9 cellular contexts compared by ENCODE assay signal in genomic region chr17:1724869-1725641, GRCh38. TPM values are rescaled to one million over a fixed set of nuclear protein-coding genes. Genes with fewer than 3 reads are reported as not detected.
A peak's percentile ranks its signal among the peaks of the same experiment; 100 is the strongest.
DNase-seq lines count a peak whose midpoint lies in the region; ATAC-seq lines count a peak whose summit lies in the region.
"Had no signal": no experiment of that assay in that cellular context is flagged by ENCODE, and none has a peak within 500 bp of the region (broad histone marks: within the 10 kb centered on the region; RNA-seq: fewer than 3 reads in every experiment).

No MANE protein-coding gene starts in this region.

- H3K27ac Mint-ChIP-seq in activated T-helper 1 cell treated with anti-CD3 and anti-CD28 coated beads, Interleukin-12 subunit alpha, Interleukin-12 subunit beta, Interleukin-2, Interleukin-4 antibody, amounts not matched to agents 30 ng/mL and 10 ng/mL and 1 ng/mL, durations not matched to agents 14 hours and 24 hours and 36 hours = peak overlapping the region; percentile 23

- peak overlapping the region; percentile 69 for H3K4me3 Mint-ChIP-seq in activated T-cell treated with anti-CD3 and anti-CD28 coated beads, Interleukin-2, amount 50 U/mL, for 4 hours
- H3K4me3 Mint-ChIP-seq in activated T-helper 1 cell treated with anti-CD3 and anti-CD28 coated beads, Interleukin-12 subunit alpha, Interleukin-12 subunit beta, Interleukin-2, Interleukin-4 antibody, amounts not matched to agents 30 ng/mL and 10 ng/mL and 1 ng/mL, durations not matched to agents 14 hours and 24 hours and 36 hours = peak overlapping the region; percentile 83

- intact Hi-C loops in activated T-helper 1 cell treated with anti-CD3 and anti-CD28 coated beads, Interleukin-12 subunit alpha, Interleukin-12 subunit beta, Interleukin-2, Interleukin-4 antibody, amounts not matched to agents 30 ng/mL and 10 ng/mL and 1 ng/mL, durations not matched to agents 14 hours and 24 hours and 36 hours (cut with micrococcal nuclease) = loop anchor here (1.0 to 5.0 kb wide), 3 partner anchors 9 to 40 kb away; partner anchors contain the start of genes PRPF8 and SERPINF1
- intact Hi-C loops in left ventricle myocardium superior (cut with micrococcal nuclease) (no loop called here), sciatic nerve (cut with DNase I) (loop anchor here (10.0 kb wide), 2 partner anchors 60 to 150 kb away; no protein-coding TSS in a partner anchor)

- no peaks in the 10 kb centered on the region for H3K9me3 Mint-ChIP-seq in activated T-cell treated with anti-CD3 and anti-CD28 coated beads, Interleukin-2, amount 50 U/mL, for 4 hours
- no peaks in the 10 kb centered on the region for H3K9me3 Mint-ChIP-seq in activated T-helper 1 cell treated with anti-CD3 and anti-CD28 coated beads, Interleukin-12 subunit alpha, Interleukin-12 subunit beta, Interleukin-2, Interleukin-4 antibody, amounts not matched to agents 30 ng/mL and 10 ng/mL and 1 ng/mL, durations not matched to agents 14 hours and 24 hours and 36 hours

- no peak for DNase-seq in activated T-cell treated with anti-CD3 and anti-CD28 coated beads, Interleukin-2, amount 50 U/mL, for 4 hours
- DNase-seq in activated T-cell treated with anti-CD3 and anti-CD28 coated beads, Interleukin-2, amount 50 U/mL, for 1 hour = no peak
- no peak for DNase-seq in activated T-helper 1 cell treated with anti-CD3 and anti-CD28 coated beads, Interleukin-12 subunit alpha, Interleukin-12 subunit beta, Interleukin-2, Interleukin-4 antibody, amounts not matched to agents 30 ng/mL and 10 ng/mL and 1 ng/mL, durations not matched to agents 14 hours and 24 hours and 36 hours (ENCODE audit: low spot score)
- DNase-seq in left ventricle myocardium superior (peak; percentile 56), sciatic nerve (ENCODE audit: low spot score) (no peak), NCI-H82 treated with DMSO at 0.1 percent for 48 hours (lab: John Stamatoyannopoulos, UW; ENCODE audit: unreplicated experiment) (no peak), OCI-M2 (lab: John Stamatoyannopoulos, UW; ENCODE audit: unreplicated experiment) (no peak)

- peak; percentile 64 to 73 for ATAC-seq in activated T-cell treated with anti-CD3 and anti-CD28 coated beads, Interleukin-2, amount 50 U/mL, for 4 hours
- ATAC-seq in HG03439 (IDR thresholded peaks at IDR 0.05; ENCODE audit: unreplicated experiment) (peak; percentile 34), left ventricle myocardium superior (peak; percentile 55), sciatic nerve (peak; percentile 1)

- H3K4me1 Mint-ChIP-seq in activated T-cell treated with anti-CD3 and anti-CD28 coated beads, Interleukin-2, amount 50 U/mL, for 4 hours (ENCODE audit: low read depth) = peaks cover 46% of the 10 kb centered on the region
- H3K4me1 Mint-ChIP-seq in activated T-helper 1 cell treated with anti-CD3 and anti-CD28 coated beads, Interleukin-12 subunit alpha, Interleukin-12 subunit beta, Interleukin-2, Interleukin-4 antibody, amounts not matched to agents 30 ng/mL and 10 ng/mL and 1 ng/mL, durations not matched to agents 14 hours and 24 hours and 36 hours (ENCODE audit: low read depth) = peaks cover 32% of the 10 kb centered on the region

- no peaks in the 10 kb centered on the region for H3K27me3 Mint-ChIP-seq in activated T-cell treated with anti-CD3 and anti-CD28 coated beads, Interleukin-2, amount 50 U/mL, for 4 hours (ENCODE audit: low read depth)
- H3K27me3 Mint-ChIP-seq in activated T-helper 1 cell treated with anti-CD3 and anti-CD28 coated beads, Interleukin-12 subunit alpha, Interleukin-12 subunit beta, Interleukin-2, Interleukin-4 antibody, amounts not matched to agents 30 ng/mL and 10 ng/mL and 1 ng/mL, durations not matched to agents 14 hours and 24 hours and 36 hours (ENCODE audit: insufficient read depth) = no peaks in the 10 kb centered on the region

- H3K36me3 Mint-ChIP-seq in activated T-cell treated with anti-CD3 and anti-CD28 coated beads, Interleukin-2, amount 50 U/mL, for 4 hours (ENCODE audit: insufficient read depth) = peaks cover 12% of the 10 kb centered on the region
- peaks cover 13% of the 10 kb centered on the region for H3K36me3 Mint-ChIP-seq in activated T-helper 1 cell treated with anti-CD3 and anti-CD28 coated beads, Interleukin-12 subunit alpha, Interleukin-12 subunit beta, Interleukin-2, Interleukin-4 antibody, amounts not matched to agents 30 ng/mL and 10 ng/mL and 1 ng/mL, durations not matched to agents 14 hours and 24 hours and 36 hours (ENCODE audit: low read depth)

RNA-seq across cellular contexts. Expression of gene WDR81, which starts 0.6 kb away (rescaled TPM):
- 10 to 100 TPM; 21.1 to 24.0 (median 21.5) TPM for total RNA-seq in activated T-cell treated with anti-CD3 and anti-CD28 coated beads, Interleukin-2, amount 50 U/mL, for 4 hours
- 21.6 and 21.9 TPM in 2 replicates for total RNA-seq in activated T-helper 1 cell treated with anti-CD3 and anti-CD28 coated beads, Interleukin-12 subunit alpha, Interleukin-12 subunit beta, Interleukin-2, Interleukin-4 antibody, amounts not matched to agents 30 ng/mL and 10 ng/mL and 1 ng/mL, durations not matched to agents 14 hours and 24 hours and 36 hours
- total RNA-seq in left ventricle myocardium superior (7.6 TPM), sciatic nerve (26.1 TPM)

RNA-seq across cellular contexts. Expression of gene TLCD2, which starts 14.9 kb away (rescaled TPM):
- total RNA-seq in activated T-cell treated with anti-CD3 and anti-CD28 coated beads, Interleukin-2, amount 50 U/mL, for 4 hours = under 1 TPM; 0.08 to 0.19 (median 0.13) TPM
- 0.12 and 0.13 TPM in 2 replicates for total RNA-seq in activated T-helper 1 cell treated with anti-CD3 and anti-CD28 coated beads, Interleukin-12 subunit alpha, Interleukin-12 subunit beta, Interleukin-2, Interleukin-4 antibody, amounts not matched to agents 30 ng/mL and 10 ng/mL and 1 ng/mL, durations not matched to agents 14 hours and 24 hours and 36 hours
- total RNA-seq in left ventricle myocardium superior (1.7 TPM), sciatic nerve (13.6 TPM)

RNA-seq across cellular contexts. Expression of gene SERPINF2, which starts 17.6 kb away (rescaled TPM):
- under 1 TPM; 0.45 to 0.60 (median 0.56) TPM for total RNA-seq in activated T-cell treated with anti-CD3 and anti-CD28 coated beads, Interleukin-2, amount 50 U/mL, for 4 hours
- 0.12 and 0.41 TPM in 2 replicates for total RNA-seq in activated T-helper 1 cell treated with anti-CD3 and anti-CD28 coated beads, Interleukin-12 subunit alpha, Interleukin-12 subunit beta, Interleukin-2, Interleukin-4 antibody, amounts not matched to agents 30 ng/mL and 10 ng/mL and 1 ng/mL, durations not matched to agents 14 hours and 24 hours and 36 hours
- total RNA-seq in left ventricle myocardium superior (1.4 TPM), sciatic nerve (3.2 TPM)

RNA-seq across cellular contexts. Expression of gene SERPINF1, which starts 36.8 kb away (rescaled TPM):
- total RNA-seq in activated T-cell treated with anti-CD3 and anti-CD28 coated beads, Interleukin-2, amount 50 U/mL, for 4 hours = 1 to 10 TPM; 1.1 to 1.3 (median 1.3) TPM
- not detected in 2 replicates for total RNA-seq in activated T-helper 1 cell treated with anti-CD3 and anti-CD28 coated beads, Interleukin-12 subunit alpha, Interleukin-12 subunit beta, Interleukin-2, Interleukin-4 antibody, amounts not matched to agents 30 ng/mL and 10 ng/mL and 1 ng/mL, durations not matched to agents 14 hours and 24 hours and 36 hours
- 146 TPM for total RNA-seq in left ventricle myocardium superior
- 592 TPM for total RNA-seq in sciatic nerve
- total RNA-seq: dermis microvascular lymphatic vessel endothelial cell had no signal

RNA-seq across cellular contexts. Expression of gene PRPF8, which starts 40.4 kb away (rescaled TPM):
- total RNA-seq in activated T-cell treated with anti-CD3 and anti-CD28 coated beads, Interleukin-2, amount 50 U/mL, for 4 hours = 100 to 1,000 TPM; 506 to 585 (median 522) TPM
- 405 and 410 TPM in 2 replicates for total RNA-seq in activated T-helper 1 cell treated with anti-CD3 and anti-CD28 coated beads, Interleukin-12 subunit alpha, Interleukin-12 subunit beta, Interleukin-2, Interleukin-4 antibody, amounts not matched to agents 30 ng/mL and 10 ng/mL and 1 ng/mL, durations not matched to agents 14 hours and 24 hours and 36 hours
- total RNA-seq in left ventricle myocardium superior (135 TPM), sciatic nerve (285 TPM)

Comparison
In these comparisons a context has a peak if more than half of its experiments do, and no peak if none do; other contexts are left out.
1. ATAC-seq: peak in every context shown above with its lines; median percentile 68 in activated T-cell treated with anti-CD3 and anti-CD28 coated beads, Interleukin-2, amount 50 U/mL, for 4 hours; 55 in left ventricle myocardium superior; 34 in HG03439; 1 in sciatic nerve.